14 cellular contexts compared by ENCODE assay signal in genomic region chr17:306536-307294, GRCh38.
"Had no signal": no experiment of that assay in that cellular context is flagged by ENCODE, and none has a peak within 500 bp of the region (broad histone marks: within the 10 kb centered on the region; RNA-seq: fewer than 3 reads in every experiment).

No MANE protein-coding gene starts in this region.

- H3K4me3 ChIP-seq: dorsolateral prefrontal cortex, lung, prostate gland, stomach, testis, upper lobe of right lung had no signal

- ATAC-seq: upper lobe of right lung had no signal

- DNase-seq: activated CD4-positive, alpha-beta T cell treated with anti-CD3 and anti-CD28 coated beads, Interleukin-2, amount 50 U/mL, for 1 hour; activated CD4-positive, CD25-positive, alpha-beta regulatory T cell; activated CD8-positive, alpha-beta memory T cell treated with anti-CD3 and anti-CD28 coated beads for 24 hours; activated naive CD8-positive, alpha-beta T cell treated with anti-CD3 and anti-CD28 coated beads, Interleukin-2, amount 10 ng/mL, durations not matched to agents 7 days and 5 days; dorsolateral prefrontal cortex; hippocampal formation; occipital lobe; stomach; SW 1271; testis; upper lobe of right lung had no signal

- H3K36me3 Mint-ChIP-seq: activated naive CD8-positive, alpha-beta T cell treated with anti-CD3 and anti-CD28 coated beads, Interleukin-2, amount 10 ng/mL, durations not matched to agents 7 days and 5 days had no signal

- H3K27me3 Mint-ChIP-seq: activated naive CD8-positive, alpha-beta T cell treated with anti-CD3 and anti-CD28 coated beads, Interleukin-2, amount 10 ng/mL, durations not matched to agents 7 days and 5 days had no signal

- H3K9me3 Mint-ChIP-seq: activated naive CD8-positive, alpha-beta T cell treated with anti-CD3 and anti-CD28 coated beads, Interleukin-2, amount 10 ng/mL, durations not matched to agents 7 days and 5 days; activated T-helper 1 cell treated with anti-CD3 and anti-CD28 coated beads, Interleukin-12 subunit alpha, Interleukin-12 subunit beta, Interleukin-2, Interleukin-4 antibody, amounts not matched to agents 30 ng/mL and 10 ng/mL and 1 ng/mL, durations not matched to agents 14 hours and 24 hours and 36 hours had no signal

- H3K4me1 Mint-ChIP-seq: activated naive CD8-positive, alpha-beta T cell treated with anti-CD3 and anti-CD28 coated beads, Interleukin-2, amount 10 ng/mL, durations not matched to agents 7 days and 5 days had no signal

- H3K27me3 ChIP-seq: stomach, testis, upper lobe of right lung had no signal

- H3K36me3 ChIP-seq: prostate gland, upper lobe of right lung had no signal

- H3K9me3 ChIP-seq: prostate gland, stomach, testis, upper lobe of right lung had no signal

- H3K27ac Mint-ChIP-seq: activated naive CD8-positive, alpha-beta T cell treated with anti-CD3 and anti-CD28 coated beads, Interleukin-2, amount 10 ng/mL, durations not matched to agents 7 days and 5 days; activated T-helper 1 cell treated with anti-CD3 and anti-CD28 coated beads, Interleukin-12 subunit alpha, Interleukin-12 subunit beta, Interleukin-2, Interleukin-4 antibody, amounts not matched to agents 30 ng/mL and 10 ng/mL and 1 ng/mL, durations not matched to agents 14 hours and 24 hours and 36 hours had no signal

- H3K4me1 ChIP-seq: prostate gland, upper lobe of right lung had no signal

- H3K4me3 Mint-ChIP-seq: activated naive CD8-positive, alpha-beta T cell treated with anti-CD3 and anti-CD28 coated beads, Interleukin-2, amount 10 ng/mL, durations not matched to agents 7 days and 5 days; activated T-helper 1 cell treated with anti-CD3 and anti-CD28 coated beads, Interleukin-12 subunit alpha, Interleukin-12 subunit beta, Interleukin-2, Interleukin-4 antibody, amounts not matched to agents 30 ng/mL and 10 ng/mL and 1 ng/mL, durations not matched to agents 14 hours and 24 hours and 36 hours had no signal

- H3K27ac ChIP-seq: prostate gland, testis, upper lobe of right lung had no signal
